ENCODE assay signal across 21 cellular contexts in genomic region chr16:9309844-9310243, GRCh38.
DNase-seq lines count a peak whose midpoint lies in the region; ATAC-seq and TF ChIP-seq lines count a peak whose summit lies in the region.
"Had no signal": no experiment of that assay in that cellular context is flagged by ENCODE, and none has a peak within 500 bp of the region (broad histone marks: within the 10 kb centered on the region; RNA-seq: fewer than 3 reads in every experiment).

No MANE protein-coding gene starts in this region.

- no peak for TF ChIP-seq POLR2A in transverse colon (IDR thresholded peaks at IDR 0.05)

- no peak overlapping the region for H3K4me3 Mint-ChIP-seq in natural killer cell treated with Interleukin-12 subunit alpha and Interleukin-12 subunit beta and Interleukin-15 and Interleukin-18, amount 100 ng/mL, for 72 hours
- no peak overlapping the region for H3K4me3 Mint-ChIP-seq in natural killer cell
- no peak overlapping the region for H3K4me3 Mint-ChIP-seq in H9
- H3K4me3 Mint-ChIP-seq: CD4-positive, alpha-beta memory T cell had no signal

- TF ChIP-seq CTCF in natural killer cell (IDR thresholded peaks at IDR 0.05) (no peak), transverse colon (IDR thresholded peaks at IDR 0.05) (no peak), H9 (conservative IDR thresholded peaks at IDR 0.05) (no peak)

- no peak for TF ChIP-seq EP300 in transverse colon (IDR thresholded peaks at IDR 0.05; ENCODE audit: low read depth)

- H3K27me3 ChIP-seq in neuronal stem cell (ENCODE audit: control insufficient read depth in 3 of 3, insufficient read depth in 3 of 3, low read depth in 1 of 3, low read length in 3 of 3) (no peaks in the 10 kb centered on the region), transverse colon (no peaks in the 10 kb centered on the region), H9 (ENCODE audit: insufficient read depth, low read length) (no peaks in the 10 kb centered on the region; the same call in 1 of the 2 replicates)
- H3K27me3 ChIP-seq: BE2C; BLaER1 treated with 17β-estradiol and CSF1 and Interleukin-3, amounts not matched to agents 10 nM and 100 nM had no signal

- H2BK5ac ChIP-seq in neuronal stem cell (ENCODE audit: low read length) (no peak overlapping the region), H9 (ENCODE audit: insufficient read length, low read length) (no peak overlapping the region)

- H3K4ac ChIP-seq in neuronal stem cell (ENCODE audit: low read length) (no peak overlapping the region), H9 (ENCODE audit: low read depth, low read length) (no peak overlapping the region)

- no peak overlapping the region for H2AFZ ChIP-seq in neuronal stem cell (ENCODE audit: low read length)
- H2AFZ ChIP-seq in H9 (ENCODE audit: low read length) = no peak overlapping the region

- no CpG with 5 or more reads among the region's 2 CpGs for WGBS in neuronal stem cell (ENCODE audit: extremely low coverage in 2 of 2, insufficient read length in 2 of 2, insufficient replicate concordance in 1 of 2), 2 donors
- WGBS in transverse colon (ENCODE audit: low coverage in 1 of 2), 2 donors = 49% methylated on average over 2 of the region's 2 CpGs; no CpG with 5 or more reads in 1 of the 2 donors
- WGBS in H9 (ENCODE audit: extremely low coverage, insufficient read length, low lambda C conversion rate) = no CpG with 5 or more reads among the region's 2 CpGs

- H3K36me3 Mint-ChIP-seq in natural killer cell treated with Interleukin-12 subunit alpha and Interleukin-12 subunit beta and Interleukin-15 and Interleukin-18, amount 100 ng/mL, for 72 hours = no peaks in the 10 kb centered on the region
- H3K36me3 Mint-ChIP-seq in natural killer cell (no peaks in the 10 kb centered on the region), H9 (ENCODE audit: insufficient read depth in 1 of 3, low read depth in 3 of 3) (no peaks in the 10 kb centered on the region; a peak in 1 of 7 replicates)
- H3K36me3 Mint-ChIP-seq: CD4-positive, alpha-beta memory T cell had no signal

- H4K8ac ChIP-seq in neuronal stem cell (ENCODE audit: low read depth, low read length) = no peak overlapping the region
- H4K8ac ChIP-seq in H9 (replicated peaks; ENCODE audit: insufficient read length, low read depth, low read length) = no peak overlapping the region

- H3K23me2 ChIP-seq in H9 (ENCODE audit: insufficient read length, low read depth, low read length, poor library complexity, severe bottlenecking) = no peaks in the 10 kb centered on the region

- no peak overlapping the region for H3K56ac ChIP-seq in H9 (ENCODE audit: insufficient read length, low read depth, low read length)

- peak overlapping the region; percentile 54 for H3K18ac ChIP-seq in neuronal stem cell (ENCODE audit: low read length)
- no peak overlapping the region for H3K18ac ChIP-seq in H9 (ENCODE audit: insufficient read length, low read depth, low read length)

- H4K5ac ChIP-seq in H9 (ENCODE audit: insufficient read length, low read depth, low read length) = no peak overlapping the region

- H3K27ac Mint-ChIP-seq in natural killer cell treated with Interleukin-12 subunit alpha and Interleukin-12 subunit beta and Interleukin-15 and Interleukin-18, amount 100 ng/mL, for 72 hours = no peak overlapping the region
- H3K27ac Mint-ChIP-seq in natural killer cell = no peak overlapping the region
- H3K27ac Mint-ChIP-seq in H9 = no peak overlapping the region
- H3K27ac Mint-ChIP-seq: CD4-positive, alpha-beta memory T cell had no signal

- H3K27ac ChIP-seq in neuronal stem cell (replicated peaks; ENCODE audit: low read length) (no peak overlapping the region), transverse colon (peak overlapping the region; percentile 75 to 84 (median 78)), H9 (ENCODE audit: insufficient read length, low read depth, low read length) (no peak overlapping the region)
- H3K27ac ChIP-seq: A549; BLaER1 treated with 17β-estradiol and CSF1 and Interleukin-3, amounts not matched to agents 10 nM and 100 nM had no signal

- H3K27me3 Mint-ChIP-seq in natural killer cell treated with Interleukin-12 subunit alpha and Interleukin-12 subunit beta and Interleukin-15 and Interleukin-18, amount 100 ng/mL, for 72 hours = peaks cover 0 to 2% of the 10 kb centered on the region in 2 donors
- H3K27me3 Mint-ChIP-seq in natural killer cell (ENCODE audit: low read depth in 2 of 2) (peaks cover 0 to 6% of the 10 kb centered on the region in 2 donors), H9 (ENCODE audit: low read depth) (peaks cover 24% of the 10 kb centered on the region)

- in situ Hi-C loops in transverse colon (cut with MboI; ENCODE audit: low pct_ligation_motif_present in 1 of 4, low pct_unique_long_range_greater_than_20kb in 1 of 4, low sequenced_read_pairs in 3 of 4) = no loop called here

- H3K9me3 Mint-ChIP-seq in natural killer cell treated with Interleukin-12 subunit alpha and Interleukin-12 subunit beta and Interleukin-15 and Interleukin-18, amount 100 ng/mL, for 72 hours = peaks cover 4% of the 10 kb centered on the region
- H3K9me3 Mint-ChIP-seq in natural killer cell (peaks cover 0 to 2% of the 10 kb centered on the region in 2 donors), H9 (0 out of 5 replicates have a peak, but pooled peaks cover 0 to 3% of the 10 kb centered on the region in 2 experiments)

- H3T11ph ChIP-seq in H9 (ENCODE audit: low read length) = no peak overlapping the region

- no peak overlapping the region for H2BK20ac ChIP-seq in H9 (ENCODE audit: low read depth, low read length, poor library complexity, severe bottlenecking)

- H2BK12ac ChIP-seq in neuronal stem cell (ENCODE audit: low read length) (no peak overlapping the region), H9 (ENCODE audit: insufficient read length, low read depth, low read length) (no peak overlapping the region)

- no peaks in the 10 kb centered on the region for H4K20me1 ChIP-seq in H9 (ENCODE audit: control insufficient read depth, insufficient read depth, insufficient read length)
- H4K20me1 ChIP-seq: BLaER1 treated with 17β-estradiol and CSF1 and Interleukin-3, amounts not matched to agents 10 nM and 100 nM had no signal

- H2AK5ac ChIP-seq in neuronal stem cell (ENCODE audit: low read depth, low read length) = peak overlapping the region; percentile 18
- no peak overlapping the region for H2AK5ac ChIP-seq in H9 (ENCODE audit: insufficient read length, low read length)

- H3K9me3 ChIP-seq in neuronal stem cell (replicated peaks in 1 of 2; ENCODE audit: control insufficient read depth in 2 of 2, insufficient read depth in 1 of 2, low read depth in 1 of 2, low read length in 2 of 2) (no peaks in the 10 kb centered on the region), transverse colon (no peaks in the 10 kb centered on the region), H9 (ENCODE audit: control insufficient read depth, low read depth, low read length) (no peaks in the 10 kb centered on the region)
- H3K9me3 ChIP-seq: A549; BE2C; BLaER1 treated with 17β-estradiol and CSF1 and Interleukin-3, amounts not matched to agents 10 nM and 100 nM had no signal

- no peaks in the 10 kb centered on the region for H3K79me2 ChIP-seq in H9 (ENCODE audit: insufficient read depth, low read length)

- H2BK15ac ChIP-seq in neuronal stem cell (ENCODE audit: low read length) (no peak overlapping the region), H9 (ENCODE audit: low read depth, low read length) (no peak overlapping the region)

- intact Hi-C loops in natural killer cell (cut with micrococcal nuclease) = no loop called here
- intact Hi-C loops in left colon (cut with DNase I, micrococcal nuclease) = no loop called here
- intact Hi-C loops in transverse colon (cut with DNase I; ENCODE audit: low total_unique reads) = no loop called here

- no peaks in the 10 kb centered on the region for H3K79me1 ChIP-seq in neuronal stem cell (ENCODE audit: low read depth, low read length)
- H3K79me1 ChIP-seq in H9 (ENCODE audit: insufficient read depth, low read depth, low read length, poor library complexity, severe bottlenecking) = no peaks in the 10 kb centered on the region

- no peak overlapping the region for H3K9ac ChIP-seq in neuronal stem cell (ENCODE audit: low read depth, low read length, poor library complexity)
- H3K9ac ChIP-seq in H9 (ENCODE audit: extremely low read depth, insufficient read length, low read length) = no peak overlapping the region
- H3K9ac ChIP-seq: BLaER1 treated with 17β-estradiol and CSF1 and Interleukin-3, amounts not matched to agents 10 nM and 100 nM had no signal

- no peak overlapping the region for H3K4me2 ChIP-seq in neuronal stem cell (ENCODE audit: insufficient read depth, low read length, poor library complexity, severe bottlenecking)
- H3K4me2 ChIP-seq in H9 (ENCODE audit: insufficient read depth, insufficient read length, low read length) = no peak overlapping the region
- H3K4me2 ChIP-seq: A549 had no signal

- H3K4me3 ChIP-seq in neuronal stem cell (ENCODE audit: low read length in 2 of 2) = no peak overlapping the region
- no peak overlapping the region for H3K4me3 ChIP-seq in transverse colon
- H3K4me3 ChIP-seq: A549; BLaER1 treated with 17β-estradiol and CSF1 and Interleukin-3, amounts not matched to agents 10 nM and 100 nM had no signal

- H3K4me1 ChIP-seq in neuronal stem cell (ENCODE audit: control insufficient read depth in 2 of 2, insufficient read depth in 1 of 2, low read depth in 1 of 2, low read length in 2 of 2) = peaks cover 0 to 5% of the 10 kb centered on the region in 2 donors
- peaks cover 6 to 48% (median 32%) of the 10 kb centered on the region in 4 donors for H3K4me1 ChIP-seq in transverse colon
- H3K4me1 ChIP-seq in H9 (ENCODE audit: insufficient read depth, low read length) = peaks cover 3% of the 10 kb centered on the region; the same call in 1 of the 2 replicates
- H3K4me1 ChIP-seq: A549, BE2C had no signal

- no peaks in the 10 kb centered on the region for H3K4me1 Mint-ChIP-seq in natural killer cell treated with Interleukin-12 subunit alpha and Interleukin-12 subunit beta and Interleukin-15 and Interleukin-18, amount 100 ng/mL, for 72 hours (ENCODE audit: low read depth in 2 of 2)
- H3K4me1 Mint-ChIP-seq in natural killer cell (no peaks in the 10 kb centered on the region), H9 (peaks cover 5 to 9% of the 10 kb centered on the region in 2 experiments)
- H3K4me1 Mint-ChIP-seq: CD4-positive, alpha-beta memory T cell had no signal

- H2BK120ac ChIP-seq in neuronal stem cell (ENCODE audit: low read depth, low read length) (no peak overlapping the region), H9 (ENCODE audit: low read depth, low read length, poor library complexity, severe bottlenecking) (no peak overlapping the region)

- no peak for DNase-seq in natural killer cell treated with Interleukin-12 subunit alpha and Interleukin-12 subunit beta and Interleukin-15 and Interleukin-18, amount 100 ng/mL, for 72 hours (ENCODE audit: low spot score)
- DNase-seq in natural killer cell (no peak), left colon (no peak), neuronal stem cell (ENCODE audit: low spot score) (no peak), transverse colon (no peak), T1000 (lab: John Stamatoyannopoulos, UW) (no peak), D341Med (ENCODE audit: low spot score) (no peak), H9 (no peak)
- DNase-seq: 8988T; ACHN; AML-193; BE2C; Calu3; CD4-positive, alpha-beta memory T cell; COR-L47; DMS153; DND-41; GOT3 had no signal

- H4K91ac ChIP-seq in neuronal stem cell (ENCODE audit: low read depth, low read length, poor library complexity) (no peak overlapping the region), H9 (ENCODE audit: insufficient read length, low read depth, low read length) (no peak overlapping the region)

- ATAC-seq in natural killer cell treated with Interleukin-12 subunit alpha and Interleukin-12 subunit beta and Interleukin-15 and Interleukin-18, amount 100 ng/mL, for 72 hours = peak; percentile 22 to 36
- ATAC-seq in natural killer cell (no peak), left colon (peak; percentile 7)
- ATAC-seq: A549, HCT116 had no signal

- no peak overlapping the region for H3K23ac ChIP-seq in neuronal stem cell (ENCODE audit: low read depth, low read length, poor library complexity)
- H3K23ac ChIP-seq in H9 (ENCODE audit: insufficient read length, low read depth, low read length) = no peak overlapping the region

- H3K36me3 ChIP-seq in neuronal stem cell (replicated peaks in 1 of 2; ENCODE audit: control insufficient read depth in 2 of 2, insufficient read depth in 2 of 2, low read length in 2 of 2) = no peaks in the 10 kb centered on the region
- no peaks in the 10 kb centered on the region for H3K36me3 ChIP-seq in transverse colon
- H3K36me3 ChIP-seq: BE2C; BLaER1 treated with 17β-estradiol and CSF1 and Interleukin-3, amounts not matched to agents 10 nM and 100 nM had no signal

- H3K14ac ChIP-seq in neuronal stem cell (ENCODE audit: low read length) (peak overlapping the region; percentile 49), H9 (ENCODE audit: insufficient read depth, low read length) (no peak overlapping the region)

Comparison
In these comparisons a context has a peak if more than half of its experiments do, and no peak if none do; other contexts are left out.
1. ATAC-seq: peak in natural killer cell treated with Interleukin-12 subunit alpha and Interleukin-12 subunit beta and Interleukin-15 and Interleukin-18, amount 100 ng/mL, for 72 hours (2 of 2) and left colon (single experiment); none in natural killer cell (0 of 3).
2. H3K27ac ChIP-seq: peak in transverse colon (4 of 4); none in neuronal stem cell (single experiment) and H9 (single experiment).